In the genomic region with DNA sequence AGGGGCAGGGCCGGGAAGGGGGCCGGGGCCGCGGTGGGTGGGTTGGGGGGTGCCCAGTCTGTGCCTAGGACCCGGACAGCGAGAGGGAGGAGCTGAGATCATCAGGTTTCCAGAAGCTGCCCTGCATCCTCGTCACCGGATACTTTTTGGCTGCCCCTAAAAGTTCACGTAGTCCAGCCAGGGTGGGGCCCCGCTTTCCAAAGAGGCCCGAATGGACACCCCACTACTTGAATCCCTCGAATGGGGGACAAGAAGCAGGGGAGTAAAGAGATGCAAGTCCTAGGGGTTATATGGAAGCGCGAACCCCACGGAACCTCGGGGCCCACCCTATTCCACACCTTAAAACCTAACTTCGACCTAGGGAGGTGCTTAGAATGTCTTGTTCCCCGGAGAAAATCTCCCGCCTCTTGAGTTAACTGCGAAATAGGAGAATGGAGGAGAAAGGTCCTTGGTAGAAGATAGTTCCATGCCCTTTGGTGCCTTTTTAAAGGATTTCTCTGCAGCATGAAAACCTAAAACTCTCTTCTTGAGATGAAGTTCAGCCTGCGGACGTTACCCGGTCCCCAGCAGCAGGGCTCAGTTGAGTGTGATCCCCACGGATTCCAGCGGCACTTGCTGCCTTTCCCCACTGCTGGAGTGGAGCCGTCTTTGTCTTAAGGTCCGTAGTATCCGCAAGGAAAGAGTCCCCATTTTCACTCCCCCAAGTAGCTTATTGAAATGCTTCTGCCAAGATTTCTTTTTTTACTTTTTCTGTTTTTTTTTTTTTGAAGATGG, we compare ENCODE assay signal across 8 cellular contexts. TPM values are rescaled to one million over a fixed set of nuclear protein-coding genes. Genes with fewer than 3 reads are reported as not detected.
A peak's percentile ranks its signal among the peaks of the same experiment; 100 is the strongest.
DNase-seq lines count a peak whose midpoint lies in the region; ATAC-seq and TF ChIP-seq lines count a peak whose summit lies in the region.

No MANE protein-coding gene starts in this region.

- DNase-seq in GM23248 (peak; percentile 21), right cardiac atrium (peak in 2 of 3 donors; percentile 17 to 53), skeletal muscle cell (ENCODE audit: low read depth) (no peak), omental fat pad (ENCODE audit: low spot score) (no peak)
- DNase-seq in activated CD4-positive, alpha-beta memory T cell treated with anti-CD3 and anti-CD28 coated beads for 36 hours, result no peak

- intact Hi-C loops in activated CD4-positive, alpha-beta memory T cell treated with anti-CD3 and anti-CD28 coated beads for 36 hours (cut with micrococcal nuclease), result loop anchor here (10.0 kb wide), 1 partner anchor 340 kb away; no protein-coding TSS in a partner anchor
- intact Hi-C loops in right cardiac atrium (cut with DNase I), result loop anchor here (5.0 to 10.0 kb wide), 6 partner anchors 140 to 340 kb away; no protein-coding TSS in a partner anchor

- no peak for TF ChIP-seq CTCF in omental fat pad (IDR thresholded peaks at IDR 0.05)

- no peaks in the 10 kb centered on the region for H3K36me3 ChIP-seq in GM23248 (ENCODE audit: low read depth)

- peaks cover 35% of the 10 kb centered on the region for H3K79me2 ChIP-seq in GM23248 (ENCODE audit: insufficient read depth)

- H3K9me3 ChIP-seq in GM23248 (ENCODE audit: low read depth) (no peaks in the 10 kb centered on the region), right cardiac atrium (ENCODE audit: control insufficient read depth, low read length) (no peaks in the 10 kb centered on the region)

- H3K27me3 Mint-ChIP-seq in activated CD4-positive, alpha-beta memory T cell treated with anti-CD3 and anti-CD28 coated beads for 36 hours, result peaks cover 32% of the 10 kb centered on the region

- H3K4me3 ChIP-seq in GM23248 (peak overlapping the region; percentile 96), right cardiac atrium (ENCODE audit: low read length) (peak overlapping the region; percentile 90), skeletal muscle cell (ENCODE audit: low read depth, low read length) (peak overlapping the region; percentile 81)

- in situ Hi-C loops in GM23248 (cut with MboI), result loop anchor here (10.0 kb wide), 1 partner anchor 310 kb away; no protein-coding TSS in a partner anchor

- H4K20me1 ChIP-seq in GM23248 (ENCODE audit: insufficient read depth), result no peaks in the 10 kb centered on the region

- CTCF ChIA-PET in activated CD4-positive, alpha-beta memory T cell treated with anti-CD3 and anti-CD28 coated beads for 36 hours (lab: Charles Lee), result interaction anchor here (0.6 kb wide), 2 partner anchors 18 to 1985 kb away, joined by 3 read pairs; no protein-coding TSS in a partner anchor

- H3K4me3 Mint-ChIP-seq in activated CD4-positive, alpha-beta memory T cell treated with anti-CD3 and anti-CD28 coated beads for 36 hours, result peak overlapping the region; percentile 42

- H3F3A ChIP-seq in GM23248 (ENCODE audit: insufficient read depth), result 0 out of 2 replicates have a peak, but pooled peaks cover 3% of the 10 kb centered on the region

- POLR2A ChIA-PET in activated CD4-positive, alpha-beta memory T cell treated with anti-CD3 and anti-CD28 coated beads for 36 hours (lab: Charles Lee), result interaction anchor here (0.7 kb wide), 1 partner anchor 58 kb away, joined by 3 read pairs; no protein-coding TSS in a partner anchor

- peak overlapping the region; percentile 83 for H2AFZ ChIP-seq in GM23248

- H3K4me2 ChIP-seq in GM23248 (ENCODE audit: unreplicated experiment), result peak overlapping the region; percentile 76

- H3K27ac Mint-ChIP-seq in activated CD4-positive, alpha-beta memory T cell treated with anti-CD3 and anti-CD28 coated beads for 36 hours, result no peak overlapping the region

- peaks cover 8% of the 10 kb centered on the region for H3K4me1 Mint-ChIP-seq in activated CD4-positive, alpha-beta memory T cell treated with anti-CD3 and anti-CD28 coated beads for 36 hours (ENCODE audit: low read depth)

- ATAC-seq in right cardiac atrium, result peak; percentile 11
- no peak for ATAC-seq in HG03378 (IDR thresholded peaks at IDR 0.05; ENCODE audit: unreplicated experiment)
- no peak for ATAC-seq in omental fat pad (ENCODE audit: low FRiP score)
- no peak for ATAC-seq in HG02938 (IDR thresholded peaks at IDR 0.05; ENCODE audit: unreplicated experiment)
- no peak for ATAC-seq in HG02623 (IDR thresholded peaks at IDR 0.05; ENCODE audit: unreplicated experiment)

- no peak overlapping the region for H3K27ac ChIP-seq in GM23248
- no peak overlapping the region for H3K27ac ChIP-seq in right cardiac atrium (ENCODE audit: low read length)

- no peaks in the 10 kb centered on the region for H3K27me3 ChIP-seq in GM23248 (replicated peaks; ENCODE audit: insufficient read depth)
- H3K27me3 ChIP-seq in right cardiac atrium (ENCODE audit: control insufficient read depth, insufficient read depth), result no peaks in the 10 kb centered on the region

- WGBS in GM23248 (ENCODE audit: low coverage in 1 of 2, low lambda C conversion rate in 2 of 2, missing lambda C conversion rate in 2 of 2), 2 experiments, result 40 to 48% methylated on average over 20 to 26 of the region's 28 CpGs
- 20% methylated on average over 28 of the region's 28 CpGs for WGBS in right cardiac atrium

- peaks cover 9% of the 10 kb centered on the region; the same call in 1 of the 2 replicates for H3K4me1 ChIP-seq in GM23248 (ENCODE audit: insufficient read depth)
- H3K4me1 ChIP-seq in right cardiac atrium (ENCODE audit: control insufficient read depth, insufficient read depth, low read length), result no peaks in the 10 kb centered on the region

- H3K9ac ChIP-seq in GM23248, result peak overlapping the region; percentile 81

- no peaks in the 10 kb centered on the region for H3K9me3 Mint-ChIP-seq in activated CD4-positive, alpha-beta memory T cell treated with anti-CD3 and anti-CD28 coated beads for 36 hours

- no peaks in the 10 kb centered on the region for H3K9me2 ChIP-seq in GM23248 (ENCODE audit: insufficient read depth)

- no peaks in the 10 kb centered on the region for H3K36me3 Mint-ChIP-seq in activated CD4-positive, alpha-beta memory T cell treated with anti-CD3 and anti-CD28 coated beads for 36 hours

RNA-seq across cellular contexts. Expression of gene RNF152, which starts 2.1 kb away (rescaled TPM):
- 5.4 and 11.3 TPM in 2 replicates for total RNA-seq in GM23248 (2014; rRNA removed; shearing (Covaris generic))
- polyA plus RNA-seq in GM23248 (2016; fragmentation: Nextera tagmentation; extraction: Ambion mirVana) (1.9 and 2.3 TPM in 2 replicates), right cardiac atrium (3.6 TPM)
- total RNA-seq in activated CD4-positive, alpha-beta memory T cell treated with anti-CD3 and anti-CD28 coated beads for 36 hours, result under 1 TPM; 0.12 to 0.26 TPM
- total RNA-seq in right cardiac atrium (10 to 100 TPM in 3 of 4 donors, 1 to 10 TPM in 1; 9.2 to 17.9 (median 12.2) TPM), omental fat pad (10 to 100 TPM in 3 of 4 donors, 1 to 10 TPM in 1; 4.2 to 20.5 (median 14.0) TPM)

Comparison
In these comparisons a context has a peak if more than half of its experiments do, and no peak if none do; other contexts are left out.
1. DNase-seq: peak in GM23248 (single experiment) and right cardiac atrium (2 of 3); none in activated CD4-positive, alpha-beta memory T cell treated with anti-CD3 and anti-CD28 coated beads for 36 hours (single experiment), skeletal muscle cell (single experiment) and omental fat pad (single experiment).
2. ATAC-seq: peak in right cardiac atrium (2 of 2); none in HG03378 (single experiment), omental fat pad (single experiment), HG02938 (single experiment) and HG02623 (single experiment).
3. Peak in every context shown above with its lines, with median percentiles within 50 percentile points of each other: H3K4me3 ChIP-seq.